ENCODE assay signal across 18 cellular contexts in the genomic region with DNA sequence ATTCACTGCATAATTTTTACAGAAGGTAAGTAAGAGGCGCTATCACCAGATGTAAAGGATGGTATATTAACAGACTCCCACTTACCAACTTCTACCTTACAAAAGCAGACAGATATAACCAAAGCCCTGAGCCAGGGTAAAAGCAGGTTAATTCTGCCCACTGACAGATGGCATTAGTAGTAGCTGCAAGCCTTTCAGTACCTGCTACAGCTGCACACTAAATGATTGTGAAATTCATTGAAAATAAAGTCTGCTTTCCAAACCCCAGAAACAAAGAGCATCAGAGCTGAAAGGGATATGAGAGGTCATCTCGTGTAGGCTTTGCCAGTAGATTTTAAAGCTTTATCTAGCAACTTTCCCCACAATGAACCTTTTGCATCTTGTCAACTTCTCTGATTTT.
"Had no signal": no experiment of that assay in that cellular context is flagged by ENCODE, and none has a peak within 500 bp of the region (broad histone marks: within the 10 kb centered on the region; RNA-seq: fewer than 3 reads in every experiment).

No MANE protein-coding gene starts in this region.

- H3K27ac ChIP-seq: dorsolateral prefrontal cortex, neural progenitor cell, prostate gland, right atrium auricular region, transverse colon had no signal

- ATAC-seq: activated CD8-positive, alpha-beta T cell treated with anti-CD3 and anti-CD28 coated beads, Interleukin-2, amount 10 ng/mL, durations not matched to agents 7 days and 5 days; mucosa of descending colon had no signal

- DNase-seq: activated CD4-positive, alpha-beta T cell treated with anti-CD3 and anti-CD28 coated beads, Interleukin-2, amount 10 ng/mL, durations not matched to agents 24 days and 14 days; activated CD8-positive, alpha-beta T cell treated with anti-CD3 and anti-CD28 coated beads, Interleukin-2, amount 10 ng/mL, durations not matched to agents 7 days and 5 days; activated naive CD4-positive, alpha-beta T cell treated with Interleukin-2 at 50 U/mL for 16 hours; activated naive CD8-positive, alpha-beta T cell treated with anti-CD3 and anti-CD28 coated beads, Interleukin-2, amount 10 ng/mL, durations not matched to agents 7 days and 5 days; activated T-cell treated with anti-CD3 and anti-CD28 coated beads, Interleukin-2, amount 50 U/mL, for 24 hours; amygdala; dorsolateral prefrontal cortex; foreskin fibroblast; hypothalamus; kidney; mucosa of descending colon; naive B cell; T-helper 9 cell; transverse colon had no signal

- H3K36me3 ChIP-seq: neural progenitor cell, prostate gland, right atrium auricular region, transverse colon had no signal

- H3K4me3 ChIP-seq: dorsolateral prefrontal cortex, mucosa of descending colon, neural progenitor cell, prostate gland, right atrium auricular region, transverse colon had no signal

- H2AFZ ChIP-seq: neural progenitor cell had no signal

- FAIRE-seq: colon, kidney had no signal

- H3K4me2 ChIP-seq: neural progenitor cell had no signal

- H3K9me3 ChIP-seq: mucosa of descending colon, prostate gland, right atrium auricular region, transverse colon had no signal

- H3K9ac ChIP-seq: neural progenitor cell had no signal

- H3K27me3 ChIP-seq: dorsolateral prefrontal cortex, neural progenitor cell, right atrium auricular region, transverse colon had no signal

- H3K4me1 ChIP-seq: neural progenitor cell, prostate gland, right atrium auricular region, transverse colon had no signal
